ENCODE assay signal across 8 cellular contexts in genomic region chr2:178450574-178451429, GRCh38. TPM values are rescaled to one million over a fixed set of nuclear protein-coding genes. Genes with fewer than 3 reads are reported as not detected.
A peak's percentile ranks its signal among the peaks of the same experiment; 100 is the strongest.
DNase-seq lines count a peak whose midpoint lies in the region; ATAC-seq and TF ChIP-seq lines count a peak whose summit lies in the region.

PJVK (plus strand) TSS chr2:178451378; CDS start chr2:178453410, 2,032 bp downstream.
PRKRA (minus strand) TSS chr2:178451175; CDS start chr2:178451030, 145 bp downstream.

- H3K27me3 Mint-ChIP-seq in T-cell = no peaks in the 10 kb centered on the region

- H3K9me3 Mint-ChIP-seq in T-cell = no peaks in the 10 kb centered on the region

- H3K27me3 ChIP-seq in heart right ventricle = no peaks in the 10 kb centered on the region
- no peaks in the 10 kb centered on the region for H3K27me3 ChIP-seq in upper lobe of right lung

- H3K4me1 ChIP-seq in heart right ventricle = peaks cover 10 to 40% (median 30%) of the 10 kb centered on the region in 9 donors
- H3K4me1 ChIP-seq in upper lobe of right lung = peaks cover 21% of the 10 kb centered on the region

- POLR2A ChIA-PET in T-cell (lab: Charles Lee) = interaction anchor here (0.6 to 1.2 kb wide), 8 partner anchors 13 to 37 kb away, joined by 3 to 13 read pairs (median 3); no protein-coding TSS in a partner anchor

- DNase-seq in GM13977 (ENCODE audit: low spot score) (peak; percentile 98), NCI-H146 (lab: John Stamatoyannopoulos, UW) (peak; percentile 96), T-cell (peak; percentile 88 to 96 (median 92)), amniotic epithelial cell (ENCODE audit: low read depth) (peak; percentile 95), heart right ventricle (peak; percentile 97 to 99), posterior vena cava (ENCODE audit: low spot score) (peak; percentile 100), upper lobe of right lung (peak; percentile 100)

- peak; percentile 78 for ATAC-seq in HG02870 (IDR thresholded peaks at IDR 0.05; ENCODE audit: unreplicated experiment)
- peak; percentile 84 to 95 (median 90) for ATAC-seq in T-cell (replicated peaks in 1 of 4)
- peak; percentile 98 to 99 (median 99) for ATAC-seq in heart right ventricle
- peak; percentile 98 for ATAC-seq in upper lobe of right lung

- H3K36me3 ChIP-seq in heart right ventricle (peaks cover 0 to 31% (median 6%) of the 10 kb centered on the region in 9 donors), upper lobe of right lung (peaks cover 27% of the 10 kb centered on the region)

- 0 to 1% methylated on average over 72 to 91 of the region's 91 CpGs for WGBS in heart right ventricle, 2 donors

- H3K36me3 Mint-ChIP-seq in T-cell = peaks cover 13% of the 10 kb centered on the region

- peaks cover 25 to 33% (median 32%) of the 10 kb centered on the region in 3 donors for H3K4me1 Mint-ChIP-seq in T-cell

- in situ Hi-C loops in GM13977 (cut with MboI; ENCODE audit: low pct_unique_long_range_greater_than_20kb, low sequenced_read_pairs, unreplicated experiment) = no loop called here

- H3K4me3 ChIP-seq in heart right ventricle (peak within 1 kb of the TSS; percentile 51 to 99 (median 86)), upper lobe of right lung (peak within 1 kb of the TSS; percentile 85)

- H3K27ac ChIP-seq in heart right ventricle = peak within 1 kb of the TSS; percentile 94 to 99 (median 97)
- peak within 1 kb of the TSS; percentile 98 for H3K27ac ChIP-seq in upper lobe of right lung

- H3K4me3 Mint-ChIP-seq in T-cell = peak within 1 kb of the TSS; percentile 86 to 88 (median 87)

- H3K9me3 ChIP-seq in heart right ventricle (no peaks in the 10 kb centered on the region), upper lobe of right lung (no peaks in the 10 kb centered on the region)

- H3K27ac Mint-ChIP-seq in T-cell = peak within 1 kb of the TSS; percentile 86 to 91

- intact Hi-C loops in heart right ventricle (cut with DNase I) (loop anchor here in 4 of 10 donors (1.0 to 2.0 kb wide), 3 partner anchors 26 to 28 kb away; partner anchors contain the start of gene FKBP7 (in 3 of the 4)), posterior vena cava (cut with DNase I) (no loop called here), upper lobe of right lung (cut with DNase I) (no loop called here)

- CTCF ChIA-PET in T-cell (lab: Charles Lee) = interaction anchor here (0.5 to 1.8 kb wide), 6 partner anchors 28 to 260 kb away, joined by 3 to 13 read pairs (median 6); partner anchors contain the start of gene FKBP7 (in 1 of the 2)

- TF ChIP-seq CTCF in GM13977 (IDR thresholded peaks at IDR 0.05; ENCODE audit: extremely low read depth, insufficient read depth, missing control alignments) (no peak), heart right ventricle (IDR thresholded peaks at IDR 0.05) (peak in 5 of 9 donors; percentile 12 to 42 (median 22)), upper lobe of right lung (IDR thresholded peaks at IDR 0.05) (no peak)

RNA-seq across cellular contexts. Expression of gene PJVK, which starts in this region (rescaled TPM):
- total RNA-seq in T-cell (1 to 10 TPM; 1.8 to 5.2 (median 4.3) TPM), heart right ventricle (1 to 10 TPM in 7 of 10 donors, under 1 TPM in 3; 0.57 to 2.0 (median 1.7) TPM), posterior vena cava (1 to 10 TPM; 2.7 to 5.0 TPM), upper lobe of right lung (2.3 TPM)
- 1 to 10 TPM in 1 of 2 donors, under 1 TPM in 1; 0.54 to 6.6 TPM for polyA plus RNA-seq in heart right ventricle

RNA-seq across cellular contexts. Expression of gene PRKRA, which starts in this region (rescaled TPM):
- total RNA-seq in T-cell = 10 to 100 TPM; 49.4 to 98.7 (median 52.7) TPM
- 10 to 100 TPM; 39.8 to 55.3 (median 44.3) TPM for total RNA-seq in heart right ventricle
- 10 to 100 TPM; 39.7 to 40.3 TPM for polyA plus RNA-seq in heart right ventricle
- 10 to 100 TPM; 51.0 to 58.9 TPM for total RNA-seq in posterior vena cava
- 47.3 TPM for total RNA-seq in upper lobe of right lung

Comparison
In these comparisons a context has a peak if more than half of its experiments do, and no peak if none do; other contexts are left out.
1. Peak in every context shown above with its lines: DNase-seq, ATAC-seq, H3K4me3 ChIP-seq and H3K27ac ChIP-seq.
2. CTCF ChIP-seq: peak in heart right ventricle (5 of 9); none in GM13977 (single experiment) and upper lobe of right lung (single experiment).